ENCODE assay signal across 16 cellular contexts in genomic region chr17:57889252-57889651, GRCh38. TPM values are rescaled to one million over a fixed set of nuclear protein-coding genes. Genes with fewer than 3 reads are reported as not detected.
DNase-seq lines count a peak whose midpoint lies in the region; ATAC-seq, FAIRE-seq and TF ChIP-seq lines count a peak whose summit lies in the region.
"Had no signal": no experiment of that assay in that cellular context is flagged by ENCODE, and none has a peak within 500 bp of the region (broad histone marks: within the 10 kb centered on the region; RNA-seq: fewer than 3 reads in every experiment).

No MANE protein-coding gene starts in this region.

- H3K36me3 ChIP-seq in RWPE2 (ENCODE audit: low read depth) = peaks cover 6% of the 10 kb centered on the region
- peaks cover 0 to 7% of the 10 kb centered on the region in 2 donors for H3K36me3 ChIP-seq in kidney (ENCODE audit: control insufficient read depth in 1 of 2, insufficient read depth in 2 of 2, low read length in 2 of 2)
- peaks cover 9 to 14% (median 13%) of the 10 kb centered on the region in 4 donors for H3K36me3 ChIP-seq in stomach
- H3K36me3 ChIP-seq in smooth muscle cell (ENCODE audit: low read depth) = no peaks in the 10 kb centered on the region

- WGBS in A549 (ENCODE audit: missing lambda C conversion rate) = 97% methylated on average over 2 of the region's 2 CpGs
- WGBS in stomach, 5 donors = 85 to 100% (median 93%) methylated on average over 1 to 2 of the region's 2 CpGs
- WGBS in smooth muscle cell (ENCODE audit: low lambda C conversion rate) = 96% methylated on average over 2 of the region's 2 CpGs

- H3K27ac ChIP-seq in A549 = peak overlapping the region; percentile 92 to 96
- H3K27ac ChIP-seq in RWPE2 (ENCODE audit: poor library complexity, severe bottlenecking) = peak overlapping the region; percentile 86
- peak overlapping the region; percentile 90 to 98 for H3K27ac ChIP-seq in kidney (ENCODE audit: low read depth in 2 of 2, low read length in 2 of 2)
- peak overlapping the region in 4 of 5 donors; percentile 66 to 95 (median 86) for H3K27ac ChIP-seq in stomach
- H3K27ac ChIP-seq in smooth muscle cell (ENCODE audit: low read depth) = no peak overlapping the region
- H3K27ac ChIP-seq: neutrophil had no signal

- H3K4me3 ChIP-seq in A549 = no peak overlapping the region
- no peak overlapping the region for H3K4me3 ChIP-seq in RWPE2 (ENCODE audit: severe bottlenecking)
- no peak overlapping the region for H3K4me3 ChIP-seq in kidney (ENCODE audit: low read length in 2 of 2)
- no peak overlapping the region for H3K4me3 ChIP-seq in stomach
- H3K4me3 ChIP-seq in smooth muscle cell = no peak overlapping the region
- H3K4me3 ChIP-seq: K562, spleen had no signal

- no peak overlapping the region for H2AFZ ChIP-seq in smooth muscle cell (ENCODE audit: low read depth)

- H4K20me1 ChIP-seq in smooth muscle cell (ENCODE audit: low read depth) = no peaks in the 10 kb centered on the region

- TF ChIP-seq POLR2A in A549 (IDR thresholded peaks at IDR 0.05; ENCODE audit: low read length) (no peak), stomach (IDR thresholded peaks at IDR 0.05) (no peak)

- DNase-seq in A549 (ENCODE audit: low read depth in 1 of 2, low spot score in 1 of 2) = no peak
- DNase-seq in RWPE2 (ENCODE audit: low spot score) = no peak
- no peak for DNase-seq in kidney
- DNase-seq in stomach = no peak
- no peak for DNase-seq in smooth muscle cell (lab: John Stamatoyannopoulos, UW; ENCODE audit: unreplicated experiment)
- DNase-seq in activated naive CD4-positive, alpha-beta T cell treated with Interleukin-2 at 50 U/mL for 16 hours = no peak
- no peak for DNase-seq in activated CD4-positive, alpha-beta T cell treated with anti-CD3 and anti-CD28 coated beads for 48 hours
- DNase-seq: activated CD4-positive, alpha-beta T cell treated with anti-CD3 and anti-CD28 coated beads, Interleukin-2, amount 50 U/mL, for 48 hours; anterior cingulate cortex; NCI-H1105; spleen; stimulated activated naive CD8-positive, alpha-beta T cell treated with anti-CD3 and anti-CD28 coated beads, Interleukin-15, Interleukin-2, amounts not matched to agents 100 U/mL and 50 U/mL, for 24 hours had no signal

- no peak for TF ChIP-seq CTCF in A549 (IDR thresholded peaks at IDR 0.05)
- no peak for TF ChIP-seq CTCF in RWPE2 (IDR thresholded peaks at IDR 0.05; ENCODE audit: poor library complexity, severe bottlenecking)
- TF ChIP-seq CTCF in kidney (IDR thresholded peaks at IDR 0.05; ENCODE audit: borderline replicate concordance, extremely low read depth, insufficient read depth) = no peak
- no peak for TF ChIP-seq CTCF in stomach (IDR thresholded peaks at IDR 0.05)
- no peak for TF ChIP-seq CTCF in smooth muscle cell (IDR thresholded peaks at IDR 0.05; ENCODE audit: borderline replicate concordance, insufficient read depth, poor library complexity, severe bottlenecking)

- FAIRE-seq in A549 (lab: Jason Lieb, UNC) (no peak), kidney (lab: Jason Lieb, UNC) (no peak)
- FAIRE-seq: K562, TTC549 had no signal

- peak overlapping the region; percentile 64 for H3K4me2 ChIP-seq in A549
- H3K4me2 ChIP-seq in smooth muscle cell = no peak overlapping the region

- TF ChIP-seq EP300 in A549 (IDR thresholded peaks at IDR 0.05) (no peak), stomach (IDR thresholded peaks at IDR 0.05) (no peak)

- H3K9ac ChIP-seq in kidney (ENCODE audit: low read length in 2 of 2) (no peak overlapping the region), smooth muscle cell (ENCODE audit: low read depth) (no peak overlapping the region)

- no peaks in the 10 kb centered on the region for H3K27me3 ChIP-seq in RWPE2 (ENCODE audit: insufficient read depth, poor library complexity, severe bottlenecking)
- no peaks in the 10 kb centered on the region for H3K27me3 ChIP-seq in stomach
- no peaks in the 10 kb centered on the region for H3K27me3 ChIP-seq in smooth muscle cell (ENCODE audit: low read depth)
- H3K27me3 ChIP-seq: neutrophil had no signal

- H3F3A ChIP-seq in smooth muscle cell (ENCODE audit: low read depth) = peaks cover 9% of the 10 kb centered on the region

- intact Hi-C loops in kidney (cut with DNase I) (no loop called here), stomach (cut with DNase I; ENCODE audit: low total_unique reads) (no loop called here)

- CTCF ChIA-PET in A549 (lab: Yijun Ruan, JAX) = interaction anchor here (0.7 to 48.7 kb wide), 7 partner anchors 13 to 112 kb away, joined by 3 to 1377 read pairs (median 70); partner anchors contain the start of genes CUEDC1, MRPS23, SRSF1 and VEZF1

- ATAC-seq in A549 = no peak
- no peak for ATAC-seq in RWPE2 (ENCODE audit: low read depth)
- ATAC-seq in HG02938 (IDR thresholded peaks at IDR 0.05; ENCODE audit: unreplicated experiment) = no peak
- ATAC-seq: K562; stimulated activated naive CD8-positive, alpha-beta T cell treated with anti-CD3 and anti-CD28 coated beads, Interleukin-15, Interleukin-2, amounts not matched to agents 100 U/mL and 50 U/mL, for 24 hours had no signal

- H3K79me2 ChIP-seq in smooth muscle cell (ENCODE audit: low read depth) = peaks cover 9% of the 10 kb centered on the region

- TF ChIP-seq RAD21 in A549 (conservative IDR thresholded peaks at IDR 0.05 in 1 of 2, IDR thresholded peaks at IDR 0.05 in 1 of 2) = no peak

- H3K4me1 ChIP-seq in A549 (peaks cover 61% of the 10 kb centered on the region), RWPE2 (ENCODE audit: insufficient read depth, poor library complexity, severe bottlenecking) (peaks cover 36% of the 10 kb centered on the region), kidney (ENCODE audit: control insufficient read depth in 1 of 2, insufficient read depth in 1 of 2, low read depth in 1 of 2, low read length in 2 of 2) (peaks cover 38 to 44% of the 10 kb centered on the region in 2 donors), stomach (peaks cover 45 to 63% (median 56%) of the 10 kb centered on the region in 4 donors), smooth muscle cell (ENCODE audit: low read depth) (peaks cover 12% of the 10 kb centered on the region)

- H3K9me3 ChIP-seq in A549 (no peaks in the 10 kb centered on the region), RWPE2 (ENCODE audit: severe bottlenecking) (no peaks in the 10 kb centered on the region), kidney (ENCODE audit: control insufficient read depth in 1 of 2, low read length in 2 of 2) (no peaks in the 10 kb centered on the region), stomach (no peaks in the 10 kb centered on the region), smooth muscle cell (replicated peaks; ENCODE audit: low read depth) (no peaks in the 10 kb centered on the region)
- H3K9me3 ChIP-seq: neutrophil, spleen had no signal

- POLR2A ChIA-PET in A549 (lab: Yijun Ruan, JAX) = interaction anchor here (1.9 kb wide), 1 partner anchor 10 kb away, joined by 8 read pairs; no protein-coding TSS in a partner anchor

TF ChIP-seq in A549, 52 proteins besides CTCF, POLR2A, EP300 and RAD21 (continues in another document):
- no peak for TF ChIP-seq ELK1 (IDR thresholded peaks at IDR 0.05; ENCODE audit: low read depth, low read length)
- no peak for TF ChIP-seq POLR2AphosphoS2 (conservative IDR thresholded peaks at IDR 0.05; ENCODE audit: low read length)
- no peak for TF ChIP-seq KDM1A (IDR thresholded peaks at IDR 0.05; ENCODE audit: low read depth)
- no peak for TF ChIP-seq JUN (IDR thresholded peaks at IDR 0.05)
- TF ChIP-seq REST (IDR thresholded peaks at IDR 0.05) = no peak
- no peak for TF ChIP-seq CBX2 (IDR thresholded peaks at IDR 0.05; ENCODE audit: borderline replicate concordance, low read depth)
- TF ChIP-seq RNF2 (IDR thresholded peaks at IDR 0.05; ENCODE audit: borderline replicate concordance, low read depth) = no peak

RNA-seq across cellular contexts. Expression of gene MRPS23, which starts 39.4 kb away (rescaled TPM):
- polyA plus RNA-seq in A549 (2011; rRNA removed) (73.2 and 110 TPM in 2 replicates), A549 (2017; fragmentation: RNase III; extraction: RNeasy Plus Mini Kit Qiagen cat#74134 plus additional on column Dnase treatment) (140 to 164 TPM (median 153 TPM) in 3 replicates), kidney (ENCODE audit: insufficient read depth, low read depth, low replicate concordance) (75.3 TPM), stomach (10 to 100 TPM; 25.1 to 43.3 (median 34.2) TPM), smooth muscle cell (48.4 and 51.1 TPM in 2 replicates)
- polyA plus RNA-seq in A549 (2012; cell fraction: cytosol; rRNA removed) = 96.6 and 104 TPM in 2 replicates
- polyA plus RNA-seq in A549 (2012; cell fraction: nucleus; rRNA removed) = 45.7 and 49.9 TPM in 2 replicates
- polyA minus RNA-seq in A549 (2011; rRNA and poly(A)+ RNA removed) = 36.4 and 52.6 TPM in 2 replicates
- total RNA-seq in kidney (40.2 TPM), stomach (10 to 100 TPM in 4 of 5 donors, not detected in 1; 12.6 to 26.8 (median 16.8) TPM), smooth muscle cell (32.3 and 33.1 TPM in 2 replicates)
